ENCODE assay signal across 8 cellular contexts in genomic region chr4:37685726-37686372, GRCh38. TPM values are rescaled to one million over a fixed set of nuclear protein-coding genes. Genes with fewer than 3 reads are reported as not detected.
A peak's percentile ranks its signal among the peaks of the same experiment; 100 is the strongest.
DNase-seq lines count a peak whose midpoint lies in the region; ATAC-seq, FAIRE-seq and TF ChIP-seq lines count a peak whose summit lies in the region.

No MANE protein-coding gene starts in this region.

- ATAC-seq in activated T-cell treated with anti-CD3 and anti-CD28 coated beads, Interleukin-2, amount 50 U/mL, for 72 hours (replicated peaks in 1 of 2): peak; percentile 21 to 29

- FAIRE-seq in urothelium cell line (lab: Jason Lieb, UNC): no peak

- POLR2A ChIA-PET in HEK293 (lab: Yijun Ruan, JAX): interaction anchor here (0.5 to 1.1 kb wide), 5 partner anchors 10 to 419 kb away, joined by 3 to 6 read pairs (median 5); partner anchors contain the start of gene PGM2

- peak overlapping the region; percentile 70 for H3K4me3 ChIP-seq in HEK293 (ENCODE audit: low read depth, low read length)
- peak overlapping the region; percentile 59 for H3K4me3 ChIP-seq in fibroblast of mammary gland (ENCODE audit: control insufficient read depth, low read depth, low read length)
- H3K4me3 ChIP-seq in neutrophil (ENCODE audit: low read depth in 1 of 2, low read length in 1 of 2): peak overlapping the region; percentile 91 to 100

- H3K27ac Mint-ChIP-seq in activated T-cell treated with anti-CD3 and anti-CD28 coated beads, Interleukin-2, amount 50 U/mL, for 72 hours: peak overlapping the region; percentile 96

- CTCF ChIA-PET in HEK293 (lab: Yijun Ruan, JAX): interaction anchor here (0.7 to 0.9 kb wide), 2 partner anchors 82 to 116 kb away, joined by 3 to 4 read pairs; no protein-coding TSS in a partner anchor

- H3K9me3 ChIP-seq in HEK293 (ENCODE audit: control insufficient read depth, insufficient read depth, low read depth, low read length): no peaks in the 10 kb centered on the region
- no peaks in the 10 kb centered on the region for H3K9me3 ChIP-seq in neutrophil

- H3K27ac ChIP-seq in HEK293 (ENCODE audit: extremely low read depth, low read depth, low read length) (peak overlapping the region; percentile 71), neutrophil (peak overlapping the region; percentile 95)

- DNase-seq in NCI-H1417 (lab: John Stamatoyannopoulos, UW) (peak in 2 of 3 experiments; percentile 64 to 82), NCI-H1417 treated with DMSO at 0.1 percent for 48 hours (lab: John Stamatoyannopoulos, UW) (no peak), MV-4-11 (lab: John Stamatoyannopoulos, UW) (peak; percentile 48), fibroblast of mammary gland (ENCODE audit: low read depth) (no peak), urothelium cell line (ENCODE audit: low spot score) (peak; percentile 56)
- peak; percentile 59 to 61 for DNase-seq in activated T-cell treated with anti-CD3 and anti-CD28 coated beads, Interleukin-2, amount 50 U/mL, for 72 hours

- no peak for TF ChIP-seq CTCF in HEK293 (tag by site-specific recombination; IDR thresholded peaks at IDR 0.05)
- TF ChIP-seq CTCF in fibroblast of mammary gland (conservative IDR thresholded peaks at IDR 0.05; ENCODE audit: control insufficient read depth, insufficient read depth, low read depth, low read length): no peak
- no peak for TF ChIP-seq CTCF in neutrophil (IDR thresholded peaks at IDR 0.05)

- H3K36me3 ChIP-seq in HEK293 (ENCODE audit: control insufficient read depth in 2 of 2, insufficient read depth in 1 of 2, low read length in 2 of 2) (no peaks in the 10 kb centered on the region), neutrophil (peaks cover 4% of the 10 kb centered on the region)

- no peaks in the 10 kb centered on the region for H3K27me3 ChIP-seq in neutrophil

- no peaks in the 10 kb centered on the region for H3K27me3 Mint-ChIP-seq in activated T-cell treated with anti-CD3 and anti-CD28 coated beads, Interleukin-2, amount 50 U/mL, for 72 hours (ENCODE audit: low read depth)

- no peaks in the 10 kb centered on the region for H3K9me3 Mint-ChIP-seq in activated T-cell treated with anti-CD3 and anti-CD28 coated beads, Interleukin-2, amount 50 U/mL, for 72 hours

- peaks cover 38% of the 10 kb centered on the region for H3K4me1 Mint-ChIP-seq in activated T-cell treated with anti-CD3 and anti-CD28 coated beads, Interleukin-2, amount 50 U/mL, for 72 hours (ENCODE audit: low read depth)

- H3K4me1 ChIP-seq in HEK293 (ENCODE audit: control insufficient read depth, insufficient read depth, low read length): no peaks in the 10 kb centered on the region
- H3K4me1 ChIP-seq in neutrophil (ENCODE audit: control insufficient read depth in 1 of 2, insufficient read depth in 1 of 2, low read depth in 1 of 2, low read length in 1 of 2): peaks cover 54 to 61% of the 10 kb centered on the region in 2 experiments

- H3K4me3 Mint-ChIP-seq in activated T-cell treated with anti-CD3 and anti-CD28 coated beads, Interleukin-2, amount 50 U/mL, for 72 hours: peak overlapping the region; percentile 85 to 99

- H3K36me3 Mint-ChIP-seq in activated T-cell treated with anti-CD3 and anti-CD28 coated beads, Interleukin-2, amount 50 U/mL, for 72 hours (ENCODE audit: insufficient read depth in 2 of 2): peaks cover 0 to 4% of the 10 kb centered on the region in 2 donors

TF ChIP-seq in HEK293, 187 proteins besides CTCF, POLR2A, EP300 and RAD21 (continues in another document):
- no peak for TF ChIP-seq BCL11A (tag by site-specific recombination; IDR thresholded peaks at IDR 0.05; ENCODE audit: low read depth)
- no peak for TF ChIP-seq ZNF501 (tag by site-specific recombination; IDR thresholded peaks at IDR 0.05)
- 0 out of 2 replicates have a peak, but pooled peaks have one; percentile 58 for TF ChIP-seq GLI4 (tag by site-specific recombination; IDR thresholded peaks at IDR 0.05)
- no peak for TF ChIP-seq RBAK (tag by site-specific recombination; IDR thresholded peaks at IDR 0.05)
- no peak for TF ChIP-seq REPIN1 (tag by site-specific recombination; IDR thresholded peaks at IDR 0.05; ENCODE audit: low read depth)
- no peak for TF ChIP-seq ZBTB49 (tag by site-specific recombination; IDR thresholded peaks at IDR 0.05; ENCODE audit: low read depth)
- no peak for TF ChIP-seq ZNF792 (tag by site-specific recombination; IDR thresholded peaks at IDR 0.05)
- TF ChIP-seq ZNF341 (tag by site-specific recombination; IDR thresholded peaks at IDR 0.05; ENCODE audit: low read depth): peak; percentile 98
- TF ChIP-seq ZNF362 (tag by site-specific recombination; IDR thresholded peaks at IDR 0.05): no peak
- TF ChIP-seq ZNF202 (tag by site-specific recombination; IDR thresholded peaks at IDR 0.05; ENCODE audit: borderline replicate concordance): no peak
- no peak for TF ChIP-seq ZNF366 (tag by site-specific recombination; conservative IDR thresholded peaks at IDR 0.05)
- no peak for TF ChIP-seq FEZF1 (tag by site-specific recombination; IDR thresholded peaks at IDR 0.05)
- no peak for TF ChIP-seq ZNF623 (tag by site-specific recombination; IDR thresholded peaks at IDR 0.05)
- TF ChIP-seq PRDM2 (tag by site-specific recombination; IDR thresholded peaks at IDR 0.05; ENCODE audit: borderline replicate concordance): no peak

RNA-seq across cellular contexts. Expression of gene RELL1, which starts 0.3 kb away (rescaled TPM):
- total RNA-seq in activated T-cell treated with anti-CD3 and anti-CD28 coated beads, Interleukin-2, amount 50 U/mL, for 72 hours: 10 to 100 TPM; 14.0 to 18.9 TPM

Comparison
In these comparisons a context has a peak if more than half of its experiments do, and no peak if none do; other contexts are left out.
1. DNase-seq: peak in NCI-H1417 (2 of 3), MV-4-11 (single experiment), activated T-cell treated with anti-CD3 and anti-CD28 coated beads, Interleukin-2, amount 50 U/mL, for 72 hours (2 of 2) and urothelium cell line (single experiment); none in NCI-H1417 treated with DMSO at 0.1 percent for 48 hours (single experiment) and fibroblast of mammary gland (single experiment).
2. Peak in every context shown above with its lines, with median percentiles within 50 percentile points of each other: H3K4me3 ChIP-seq.